Comparison of ENCODE assay signal across 24 cellular contexts in the genomic region with DNA sequence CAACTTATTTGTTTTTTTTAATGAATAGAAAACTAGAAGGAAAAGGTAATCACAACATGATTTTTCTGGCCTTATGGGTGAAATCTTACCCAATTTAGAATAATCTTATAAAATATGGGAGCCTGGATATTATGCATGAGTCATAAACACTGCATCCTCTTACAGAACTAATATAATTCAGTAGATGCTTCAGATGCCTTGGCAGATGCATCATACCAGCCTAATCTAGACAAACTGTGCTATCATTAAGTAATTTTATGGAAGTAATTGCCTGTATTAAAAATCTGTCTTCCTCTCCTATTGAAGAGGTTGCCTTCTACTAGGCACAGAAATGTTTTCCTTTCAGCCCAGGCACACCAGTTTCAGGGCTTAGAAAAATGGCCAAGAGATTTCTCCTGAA.
"Had no signal": no experiment of that assay in that cellular context is flagged by ENCODE, and none has a peak within 500 bp of the region (broad histone marks: within the 10 kb centered on the region; RNA-seq: fewer than 3 reads in every experiment).

No MANE protein-coding gene starts in this region.

- ATAC-seq: natural killer cell; right cardiac atrium; sciatic nerve; stimulated activated naive B cell treated with anti-CD40 and anti-IgM and Interleukin-4, amounts not matched to agents 10 μg/mL and 1 μg/mL and 100 μg/mL, for 72 hours; stimulated activated naive CD8-positive, alpha-beta T cell treated with anti-CD3 and anti-CD28 coated beads, Interleukin-15, Interleukin-2, amounts not matched to agents 100 U/mL and 50 U/mL, for 24 hours had no signal

- FAIRE-seq: islet of Langerhans, kidney had no signal

- DNase-seq: hippocampal formation; kidney; left ventricle myocardium inferior; mesendoderm; naive B cell; natural killer cell; nephron progenitor cell; occipital lobe; ovary; retina; right cardiac atrium; stimulated activated CD4-positive, alpha-beta T cell treated with anti-CD3 and anti-CD28 coated beads, Interleukin-12 subunit alpha, Interleukin-12 subunit beta, amount 100 ng/mL, for 4 hours; stimulated activated CD4-positive, alpha-beta T cell treated with anti-CD3 and anti-CD28 coated beads, Interleukin-15, amount 100 ng/mL, for 24 hours; stimulated activated CD4-positive, alpha-beta T cell treated with anti-CD3 and anti-CD28 coated beads, Interleukin-2, amount 100 ng/mL, for 24 hours; stimulated activated CD4-positive, alpha-beta T cell treated with anti-CD3 and anti-CD28 coated beads, Interleukin-4, amount 100 ng/mL, for 1 hour; stimulated activated naive B cell treated with anti-CD40 and anti-IgM and Interleukin-4, amounts not matched to agents 10 μg/mL and 1 μg/mL and 100 μg/mL, for 72 hours; stimulated activated naive CD8-positive, alpha-beta T cell treated with anti-CD3 and anti-CD28 coated beads, Interleukin-15, Interleukin-2, amounts not matched to agents 100 U/mL and 50 U/mL, for 24 hours; stomach; testis; thyroid gland; transverse colon; upper lobe of left lung had no signal
